8 cellular contexts compared by ENCODE assay signal in the genomic region with DNA sequence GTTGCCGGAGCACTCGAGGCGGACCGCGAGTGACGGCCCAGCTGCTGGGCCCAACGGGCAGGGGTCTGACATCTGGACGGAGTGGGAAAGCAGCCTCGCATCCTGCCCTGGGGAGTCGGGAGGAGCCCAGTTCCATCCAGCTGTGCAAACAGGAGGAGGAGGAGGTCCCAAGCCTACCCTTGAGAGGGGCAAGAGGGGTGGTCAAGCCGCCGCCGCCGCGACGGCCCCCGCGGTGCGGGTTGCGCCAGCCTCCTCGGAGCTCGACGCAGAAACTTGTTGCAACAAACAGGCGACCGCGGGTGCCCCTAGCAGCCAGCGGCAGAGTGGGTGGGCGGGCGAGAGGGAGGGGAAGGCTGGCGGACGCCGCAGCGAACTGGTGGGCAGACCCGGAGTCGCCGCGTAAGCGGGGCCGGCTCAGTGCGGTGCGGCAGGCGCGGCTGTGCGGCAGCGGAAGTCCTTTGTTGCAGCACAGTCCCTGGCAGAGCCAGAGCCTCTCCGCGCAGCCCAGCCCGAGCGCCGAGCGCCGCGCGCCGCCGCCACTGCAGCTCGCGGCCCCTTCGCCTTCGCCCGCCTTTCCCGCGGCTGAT. TPM values are rescaled to one million over a fixed set of nuclear protein-coding genes. Genes with fewer than 3 reads are reported as not detected.
DNase-seq lines count a peak whose midpoint lies in the region; ATAC-seq and TF ChIP-seq lines count a peak whose summit lies in the region.

A gene with protein sequence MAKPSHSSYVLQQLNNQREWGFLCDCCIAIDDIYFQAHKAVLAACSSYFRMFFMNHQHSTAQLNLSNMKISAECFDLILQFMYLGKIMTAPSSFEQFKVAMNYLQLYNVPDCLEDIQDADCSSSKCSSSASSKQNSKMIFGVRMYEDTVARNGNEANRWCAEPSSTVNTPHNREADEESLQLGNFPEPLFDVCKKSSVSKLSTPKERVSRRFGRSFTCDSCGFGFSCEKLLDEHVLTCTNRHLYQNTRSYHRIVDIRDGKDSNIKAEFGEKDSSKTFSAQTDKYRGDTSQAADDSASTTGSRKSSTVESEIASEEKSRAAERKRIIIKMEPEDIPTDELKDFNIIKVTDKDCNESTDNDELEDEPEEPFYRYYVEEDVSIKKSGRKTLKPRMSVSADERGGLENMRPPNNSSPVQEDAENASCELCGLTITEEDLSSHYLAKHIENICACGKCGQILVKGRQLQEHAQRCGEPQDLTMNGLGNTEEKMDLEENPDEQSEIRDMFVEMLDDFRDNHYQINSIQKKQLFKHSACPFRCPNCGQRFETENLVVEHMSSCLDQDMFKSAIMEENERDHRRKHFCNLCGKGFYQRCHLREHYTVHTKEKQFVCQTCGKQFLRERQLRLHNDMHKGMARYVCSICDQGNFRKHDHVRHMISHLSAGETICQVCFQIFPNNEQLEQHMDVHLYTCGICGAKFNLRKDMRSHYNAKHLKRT (plus strand): TSS at position 461 of the 587 bp plus-strand sequence. CDS start 16,735 bp downstream, outside the sequence.

- POLR2A ChIA-PET in SK-N-SH (lab: Yijun Ruan, JAX), result interaction anchor here (0.6 to 2.3 kb wide), 5 partner anchors 15 to 797 kb away, joined by 3 to 7 read pairs (median 4); a partner anchor contains a TSS

- ATAC-seq in omental fat pad (ENCODE audit: low FRiP score), result peak; percentile 46

- H3K27ac Mint-ChIP-seq in activated naive CD4-positive, alpha-beta T cell treated with anti-CD3 and anti-CD28 coated beads, Interleukin-2, amount 50 U/mL, for 24 hours, result peak within 1 kb of the TSS; percentile 99

- H3K9me3 Mint-ChIP-seq in activated naive CD4-positive, alpha-beta T cell treated with anti-CD3 and anti-CD28 coated beads, Interleukin-2, amount 50 U/mL, for 24 hours, result no peaks in the 10 kb centered on the region

- H3K27ac ChIP-seq in SK-N-SH (ENCODE audit: low read depth in 2 of 2, low read length in 1 of 2), result peak within 1 kb of the TSS; percentile 95 to 99
- peak within 1 kb of the TSS; percentile 98 for H3K27ac ChIP-seq in suprapubic skin

- H3K9me2 ChIP-seq in SK-N-SH, result no peaks in the 10 kb centered on the region

- TF ChIP-seq CTCF in SK-N-SH (IDR thresholded peaks at IDR 0.05), result no peak
- TF ChIP-seq CTCF in omental fat pad (IDR thresholded peaks at IDR 0.05), result no peak
- TF ChIP-seq CTCF in suprapubic skin (IDR thresholded peaks at IDR 0.05), result no peak

- H3K4me1 ChIP-seq in SK-N-SH (ENCODE audit: control insufficient read depth in 1 of 2, insufficient read depth in 2 of 2, low read depth in 1 of 2, low read length in 1 of 2) (peaks cover 33 to 40% of the 10 kb centered on the region in 2 experiments), suprapubic skin (peaks cover 68% of the 10 kb centered on the region)

- H3K4me3 Mint-ChIP-seq in activated naive CD4-positive, alpha-beta T cell treated with anti-CD3 and anti-CD28 coated beads, Interleukin-2, amount 50 U/mL, for 24 hours, result peak within 1 kb of the TSS; percentile 100

- peaks cover 89% of the 10 kb centered on the region for H3K79me2 ChIP-seq in SK-N-SH (ENCODE audit: insufficient read depth)

- H2AFZ ChIP-seq in SK-N-SH (ENCODE audit: low read depth), result peak within 1 kb of the TSS; percentile 45

- WGBS in SK-N-SH (ENCODE audit: low lambda C conversion rate), result 0% methylated on average over 15 of the region's 63 CpGs
- WGBS in suprapubic skin, result 0% methylated on average over 13 of the region's 63 CpGs

- H3K4me3 ChIP-seq in SK-N-SH (ENCODE audit: low read depth in 2 of 2, low read length in 1 of 2) (peak within 1 kb of the TSS; percentile 72 to 92), suprapubic skin (peak within 1 kb of the TSS; percentile 93)

- H3K9me3 ChIP-seq in SK-N-SH (no peaks in the 10 kb centered on the region), suprapubic skin (no peaks in the 10 kb centered on the region)

- TF ChIP-seq POLR2A in suprapubic skin (IDR thresholded peaks at IDR 0.05), result peak; percentile 49 to 87

- H3K36me3 ChIP-seq in SK-N-SH (replicated peaks in 1 of 2; ENCODE audit: control insufficient read depth in 1 of 2, insufficient read depth in 2 of 2, low read length in 1 of 2), result no peaks in the 10 kb centered on the region
- H3K36me3 ChIP-seq in suprapubic skin, result no peaks in the 10 kb centered on the region

- H3K27me3 Mint-ChIP-seq in activated naive CD4-positive, alpha-beta T cell treated with anti-CD3 and anti-CD28 coated beads, Interleukin-2, amount 50 U/mL, for 24 hours, result no peaks in the 10 kb centered on the region

- H3K36me3 Mint-ChIP-seq in activated naive CD4-positive, alpha-beta T cell treated with anti-CD3 and anti-CD28 coated beads, Interleukin-2, amount 50 U/mL, for 24 hours, result peaks cover 10% of the 10 kb centered on the region

- DNase-seq in DMS153 treated with DMSO at 0.1 percent for 48 hours (lab: John Stamatoyannopoulos, UW; ENCODE audit: unreplicated experiment), result peak; percentile 70
- DNase-seq in H4 (ENCODE audit: low spot score), result peak; percentile 70
- peak; percentile 78 for DNase-seq in MV-4-11 (lab: John Stamatoyannopoulos, UW)
- peak; percentile 85 for DNase-seq in SK-N-SH
- no peak for DNase-seq in glomerular endothelial cell (ENCODE audit: extremely low read depth, low read depth, low spot score)
- peak; percentile 35 for DNase-seq in omental fat pad (ENCODE audit: low spot score)
- peak; percentile 94 to 95 for DNase-seq in suprapubic skin (ENCODE audit: low spot score in 2 of 2)

- peaks cover 41% of the 10 kb centered on the region for H4K20me1 ChIP-seq in SK-N-SH (ENCODE audit: insufficient read depth)

- TF ChIP-seq EP300 in SK-N-SH (IDR thresholded peaks at IDR 0.05; ENCODE audit: borderline replicate concordance in 1 of 2, low read depth in 1 of 2, low read length in 1 of 2) (no peak), suprapubic skin (IDR thresholded peaks at IDR 0.05) (no peak)

- H3K9ac ChIP-seq in SK-N-SH, result peak within 1 kb of the TSS; percentile 97

- no peaks in the 10 kb centered on the region for H3K27me3 ChIP-seq in SK-N-SH (ENCODE audit: insufficient read depth)
- no peaks in the 10 kb centered on the region for H3K27me3 ChIP-seq in suprapubic skin

- H3K4me1 Mint-ChIP-seq in activated naive CD4-positive, alpha-beta T cell treated with anti-CD3 and anti-CD28 coated beads, Interleukin-2, amount 50 U/mL, for 24 hours, result peaks cover 74% of the 10 kb centered on the region

- peaks cover 26% of the 10 kb centered on the region for H3F3A ChIP-seq in SK-N-SH (replicated peaks; ENCODE audit: insufficient read depth)

- no peak for TF ChIP-seq RAD21 in SK-N-SH (IDR thresholded peaks at IDR 0.05; ENCODE audit: low read length)

- peak within 1 kb of the TSS; percentile 98 for H3K4me2 ChIP-seq in SK-N-SH

- CTCF ChIA-PET in SK-N-SH (lab: Yijun Ruan, JAX), result interaction anchor here (0.7 to 5.6 kb wide), 6 partner anchors 19 to 260 kb away, joined by 3 to 20 read pairs (median 4); no protein-coding TSS in a partner anchor

TF ChIP-seq in SK-N-SH, 30 proteins besides CTCF, POLR2A, EP300 and RAD21 (continues in another document):
- TF ChIP-seq TAF1 (IDR thresholded peaks at IDR 0.05; ENCODE audit: borderline replicate concordance, low read depth, low read length) (peak; percentile 83), YY1 (IDR thresholded peaks at IDR 0.05; ENCODE audit: low read depth) (no peak), TCF12 (IDR thresholded peaks at IDR 0.05) (no peak), MXI1 (IDR thresholded peaks at IDR 0.05; ENCODE audit: low read depth, low read length) (peak; percentile 10; the same call in 1 of the 2 replicates), POLR2AphosphoS5 (IDR thresholded peaks at IDR 0.05; ENCODE audit: low read depth, low read length) (peak; percentile 38; the same call in 1 of the 2 replicates), JUND (IDR thresholded peaks at IDR 0.05) (no peak)
- TF ChIP-seq, protein P1, sequence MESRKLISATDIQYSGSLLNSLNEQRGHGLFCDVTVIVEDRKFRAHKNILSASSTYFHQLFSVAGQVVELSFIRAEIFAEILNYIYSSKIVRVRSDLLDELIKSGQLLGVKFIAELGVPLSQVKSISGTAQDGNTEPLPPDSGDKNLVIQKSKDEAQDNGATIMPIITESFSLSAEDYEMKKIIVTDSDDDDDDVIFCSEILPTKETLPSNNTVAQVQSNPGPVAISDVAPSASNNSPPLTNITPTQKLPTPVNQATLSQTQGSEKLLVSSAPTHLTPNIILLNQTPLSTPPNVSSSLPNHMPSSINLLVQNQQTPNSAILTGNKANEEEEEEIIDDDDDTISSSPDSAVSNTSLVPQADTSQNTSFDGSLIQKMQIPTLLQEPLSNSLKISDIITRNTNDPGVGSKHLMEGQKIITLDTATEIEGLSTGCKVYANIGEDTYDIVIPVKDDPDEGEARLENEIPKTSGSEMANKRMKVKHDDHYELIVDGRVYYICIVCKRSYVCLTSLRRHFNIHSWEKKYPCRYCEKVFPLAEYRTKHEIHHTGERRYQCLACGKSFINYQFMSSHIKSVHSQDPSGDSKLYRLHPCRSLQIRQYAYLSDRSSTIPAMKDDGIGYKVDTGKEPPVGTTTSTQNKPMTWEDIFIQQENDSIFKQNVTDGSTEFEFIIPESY (IDR thresholded peaks at IDR 0.05; ENCODE audit: borderline replicate concordance, low read depth), result no peak
- TF ChIP-seq, protein P2, sequence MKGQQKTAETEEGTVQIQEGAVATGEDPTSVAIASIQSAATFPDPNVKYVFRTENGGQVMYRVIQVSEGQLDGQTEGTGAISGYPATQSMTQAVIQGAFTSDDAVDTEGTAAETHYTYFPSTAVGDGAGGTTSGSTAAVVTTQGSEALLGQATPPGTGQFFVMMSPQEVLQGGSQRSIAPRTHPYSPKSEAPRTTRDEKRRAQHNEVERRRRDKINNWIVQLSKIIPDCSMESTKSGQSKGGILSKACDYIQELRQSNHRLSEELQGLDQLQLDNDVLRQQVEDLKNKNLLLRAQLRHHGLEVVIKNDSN (IDR thresholded peaks at IDR 0.05; ENCODE audit: borderline replicate concordance, low read depth), result no peak
- TF ChIP-seq, protein P3, sequence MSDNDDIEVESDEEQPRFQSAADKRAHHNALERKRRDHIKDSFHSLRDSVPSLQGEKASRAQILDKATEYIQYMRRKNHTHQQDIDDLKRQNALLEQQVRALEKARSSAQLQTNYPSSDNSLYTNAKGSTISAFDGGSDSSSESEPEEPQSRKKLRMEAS (IDR thresholded peaks at IDR 0.05; ENCODE audit: low read depth), result peak; percentile 8; the same call in 1 of the 2 replicates

RNA-seq across cellular contexts. Expression of the gene that starts here (rescaled TPM):
- total RNA-seq in H4 (2014; rRNA removed; shearing (Covaris generic)), result 32.6 and 34.7 TPM in 2 replicates
- 12.7 and 16.4 TPM in 2 replicates for polyA plus RNA-seq in SK-N-SH (2012; rRNA removed)
- polyA plus RNA-seq in SK-N-SH (2012; cell fraction: cytosol; rRNA removed), result 16.9 and 19.7 TPM in 2 replicates
- 22.8 and 45.7 TPM in 2 replicates for polyA plus RNA-seq in SK-N-SH (2012; cell fraction: nucleus; rRNA removed)
- 31.0 and 34.2 TPM in 2 replicates for total RNA-seq in glomerular endothelial cell
- total RNA-seq in omental fat pad, result 10 to 100 TPM; 35.9 to 54.2 (median 43.7) TPM
- 100 to 1,000 TPM in 1 of 4 donors, 10 to 100 TPM in 3; 33.4 to 129 (median 59.8) TPM for total RNA-seq in suprapubic skin
